9 cellular contexts compared by ENCODE assay signal in genomic region chr3:188950832-188951489, GRCh38.
DNase-seq lines count a peak whose midpoint lies in the region; ATAC-seq, FAIRE-seq and TF ChIP-seq lines count a peak whose summit lies in the region.
"Had no signal": no experiment of that assay in that cellular context is flagged by ENCODE, and none has a peak within 500 bp of the region (broad histone marks: within the 10 kb centered on the region; RNA-seq: fewer than 3 reads in every experiment).

No MANE protein-coding gene starts in this region.

- H3K9ac ChIP-seq in OCI-LY1 (ENCODE audit: low read length) (no peak overlapping the region), mucosa of rectum (ENCODE audit: low read depth in 1 of 2, low read length in 2 of 2) (no peak overlapping the region)

- H3K27me3 ChIP-seq in OCI-LY1 (ENCODE audit: insufficient read depth, low read length), result no peaks in the 10 kb centered on the region
- H3K27me3 ChIP-seq in bronchial epithelial cell (ENCODE audit: control insufficient read depth, insufficient read depth, low read length), result no peaks in the 10 kb centered on the region
- no peaks in the 10 kb centered on the region for H3K27me3 ChIP-seq in mucosa of rectum (ENCODE audit: control insufficient read depth in 2 of 2, insufficient read depth in 2 of 2, low read length in 2 of 2)
- no peaks in the 10 kb centered on the region for H3K27me3 ChIP-seq in thoracic aorta (replicated peaks; ENCODE audit: insufficient read depth)

- H4K20me1 ChIP-seq in OCI-LY1 (ENCODE audit: insufficient read depth, low read length), result no peaks in the 10 kb centered on the region

- peaks cover 4% of the 10 kb centered on the region; the same call in 1 of the 2 replicates for H3K27me3 Mint-ChIP-seq in WTC11 (ENCODE audit: low read depth)

- no peaks in the 10 kb centered on the region for H3K9me2 ChIP-seq in OCI-LY1 (ENCODE audit: low read depth, low read length)

- no peak overlapping the region for H3K4me2 ChIP-seq in OCI-LY1 (ENCODE audit: low read length)

- no peak overlapping the region for H3K27ac Mint-ChIP-seq in WTC11
- H3K27ac Mint-ChIP-seq: activated naive CD4-positive, alpha-beta T cell treated with anti-CD3 and anti-CD28 coated beads, Interleukin-2, amount 50 U/mL, for 24 hours had no signal

- H3K36me3 Mint-ChIP-seq in WTC11, result no peaks in the 10 kb centered on the region
- H3K36me3 Mint-ChIP-seq: activated naive CD4-positive, alpha-beta T cell treated with anti-CD3 and anti-CD28 coated beads, Interleukin-2, amount 50 U/mL, for 24 hours had no signal

- FAIRE-seq in bronchial epithelial cell (lab: Jason Lieb, UNC) (peak; percentile 50), D721Med (lab: Jason Lieb, UNC) (no peak)

- H3K9me3 ChIP-seq in OCI-LY1 (ENCODE audit: low read length) (no peaks in the 10 kb centered on the region), mucosa of rectum (ENCODE audit: control insufficient read depth in 2 of 2, low read length in 2 of 2) (no peaks in the 10 kb centered on the region), thoracic aorta (no peaks in the 10 kb centered on the region)

- no peak overlapping the region for H3K4me3 ChIP-seq in AG10803 (ENCODE audit: low read length)
- H3K4me3 ChIP-seq in OCI-LY1 (ENCODE audit: low read depth, low read length, poor library complexity, severe bottlenecking), result no peak overlapping the region
- no peak overlapping the region for H3K4me3 ChIP-seq in bronchial epithelial cell (ENCODE audit: low read depth, low read length)
- no peak overlapping the region for H3K4me3 ChIP-seq in mucosa of rectum (ENCODE audit: low read length in 2 of 2)
- no peak overlapping the region for H3K4me3 ChIP-seq in thoracic aorta

- H3K4me1 ChIP-seq in OCI-LY1 (ENCODE audit: insufficient read depth, low read length, severe bottlenecking), result peaks cover 42% of the 10 kb centered on the region
- H3K4me1 ChIP-seq in mucosa of rectum (ENCODE audit: control insufficient read depth in 2 of 2, insufficient read depth in 2 of 2, low read length in 2 of 2), result peaks cover 23 to 26% of the 10 kb centered on the region in 2 donors
- H3K4me1 ChIP-seq in thoracic aorta (ENCODE audit: control insufficient read depth in 1 of 2, low read depth in 2 of 2), result peaks cover 46 to 49% of the 10 kb centered on the region in 2 donors

- peak; percentile 92 for DNase-seq in AG10803 (ENCODE audit: low read depth)
- DNase-seq in bronchial epithelial cell (ENCODE audit: low read depth), result peak; percentile 95
- DNase-seq in thoracic aorta (ENCODE audit: low spot score), result peak; percentile 67
- DNase-seq in NCI-H526 treated with DMSO at 0.1 percent for 48 hours (lab: John Stamatoyannopoulos, UW), result no peak
- DNase-seq in WTC11 (ENCODE audit: low spot score), result no peak
- DNase-seq in D721Med (ENCODE audit: insufficient read length, low spot score), result no peak

- H3K79me2 ChIP-seq in OCI-LY1 (ENCODE audit: insufficient read depth, low read length), result no peaks in the 10 kb centered on the region

- TF ChIP-seq CTCF in AG10803 (conservative IDR thresholded peaks at IDR 0.05; ENCODE audit: low read length), result no peak
- TF ChIP-seq CTCF in OCI-LY1 (IDR thresholded peaks at IDR 0.05; ENCODE audit: low read length), result no peak
- TF ChIP-seq CTCF in bronchial epithelial cell (IDR thresholded peaks at IDR 0.05; ENCODE audit: insufficient read depth, low read length, severe bottlenecking), result no peak
- no peak for TF ChIP-seq CTCF in thoracic aorta (IDR thresholded peaks at IDR 0.05)
- no peak for TF ChIP-seq CTCF in WTC11 (IDR thresholded peaks at IDR 0.05)
- no peak for TF ChIP-seq CTCF in D721Med (IDR thresholded peaks at IDR 0.05; ENCODE audit: insufficient read depth, missing control alignments)

- 0 out of 2 replicates have a peak overlapping the region, but pooled peaks have one; percentile 51 for H2AFZ ChIP-seq in OCI-LY1 (ENCODE audit: low read length)

- H3K9me3 Mint-ChIP-seq in WTC11, result no peaks in the 10 kb centered on the region
- H3K9me3 Mint-ChIP-seq: activated naive CD4-positive, alpha-beta T cell treated with anti-CD3 and anti-CD28 coated beads, Interleukin-2, amount 50 U/mL, for 24 hours had no signal

- H3F3A ChIP-seq in OCI-LY1 (ENCODE audit: insufficient read depth, low read length), result no peaks in the 10 kb centered on the region

- no peak overlapping the region for H3K4me3 Mint-ChIP-seq in WTC11
- H3K4me3 Mint-ChIP-seq: activated naive CD4-positive, alpha-beta T cell treated with anti-CD3 and anti-CD28 coated beads, Interleukin-2, amount 50 U/mL, for 24 hours had no signal

- POLR2A ChIA-PET in WTC11 (lab: Charles Lee), result no interaction called here

- H3K27ac ChIP-seq in OCI-LY1 (ENCODE audit: low read depth, low read length, poor library complexity, severe bottlenecking), result no peak overlapping the region
- H3K27ac ChIP-seq in mucosa of rectum (ENCODE audit: low read depth in 2 of 2, low read length in 2 of 2), result peak overlapping the region; percentile 24 to 38
- H3K27ac ChIP-seq in thoracic aorta, result peak overlapping the region; percentile 96 to 99

- H3K4me1 Mint-ChIP-seq in WTC11, result peaks cover 24% of the 10 kb centered on the region

- H3K36me3 ChIP-seq in OCI-LY1 (ENCODE audit: insufficient read depth, low read length) (no peaks in the 10 kb centered on the region), bronchial epithelial cell (ENCODE audit: control insufficient read depth, insufficient read depth, low read length) (no peaks in the 10 kb centered on the region), mucosa of rectum (ENCODE audit: control insufficient read depth in 2 of 2, insufficient read depth in 2 of 2, low read length in 2 of 2) (no peaks in the 10 kb centered on the region), thoracic aorta (no peaks in the 10 kb centered on the region)

- CTCF ChIA-PET in WTC11 (lab: Charles Lee), result interaction anchor here (0.6 kb wide), 1 partner anchor 1206 kb away, joined by 3 read pairs; the partner anchor contains the start of gene BCL6

- ATAC-seq in thoracic aorta (ENCODE audit: insufficient number of reproducible peaks, low FRiP score, low read depth), result no peak
- no peak for ATAC-seq in WTC11

TF ChIP-seq in WTC11, 78 proteins besides CTCF, POLR2A, EP300 and RAD21 (continues in another document):
- TF ChIP-seq MXD4 (CRISPR knock-in tag; IDR thresholded peaks at IDR 0.05; ENCODE audit: borderline replicate concordance) (no peak), ZNF671 (CRISPR knock-in tag; IDR thresholded peaks at IDR 0.05) (no peak), PRDM15 (CRISPR knock-in tag; IDR thresholded peaks at IDR 0.05) (no peak), GTF2I (CRISPR knock-in tag; conservative IDR thresholded peaks at IDR 0.05) (no peak), JUN (CRISPR knock-in tag; IDR thresholded peaks at IDR 0.05) (no peak), ATF1 (CRISPR knock-in tag; IDR thresholded peaks at IDR 0.05) (no peak), ZNF512 (CRISPR knock-in tag; IDR thresholded peaks at IDR 0.05; ENCODE audit: borderline replicate concordance) (no peak), HMGA2 (CRISPR knock-in tag; IDR thresholded peaks at IDR 0.05) (no peak), NR1H2 (CRISPR knock-in tag; IDR thresholded peaks at IDR 0.05) (no peak), FOXJ3 (CRISPR knock-in tag; IDR thresholded peaks at IDR 0.05; ENCODE audit: borderline replicate concordance) (no peak), USF2 (CRISPR knock-in tag; IDR thresholded peaks at IDR 0.05) (no peak), RELA (CRISPR knock-in tag; IDR thresholded peaks at IDR 0.05; ENCODE audit: borderline replicate concordance) (no peak), NR3C1 (CRISPR knock-in tag; conservative IDR thresholded peaks at IDR 0.05; ENCODE audit: low read depth) (no peak)

Comparison
In these comparisons a context has a peak if more than half of its experiments do, and no peak if none do; other contexts are left out.
1. DNase-seq: peak in AG10803 (single experiment), bronchial epithelial cell (single experiment) and thoracic aorta (single experiment); none in NCI-H526 treated with DMSO at 0.1 percent for 48 hours (single experiment), WTC11 (single experiment) and D721Med (single experiment).